Comparison of ENCODE assay signal across 1 cellular context in the genomic region with DNA sequence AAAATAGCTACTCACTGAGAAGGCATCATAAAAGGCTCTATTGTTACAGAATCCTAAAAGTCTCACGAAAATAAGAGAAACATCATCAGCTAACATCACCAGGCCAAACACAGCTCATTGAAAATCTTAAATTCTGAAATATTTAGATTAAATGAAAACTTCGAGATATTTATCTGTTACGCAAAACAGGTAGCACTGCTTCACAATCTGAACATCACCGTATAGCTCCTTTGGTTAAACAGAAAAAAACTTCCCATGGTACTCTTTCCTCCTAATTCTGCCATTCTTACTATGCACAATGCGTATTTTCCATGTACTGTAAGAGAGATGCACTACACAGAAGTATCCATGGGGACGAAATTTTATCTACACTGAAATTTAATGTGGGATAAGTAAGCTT.
TF ChIP-seq lines count a peak whose summit lies in the region.

No MANE protein-coding gene starts in this region.

TF ChIP-seq in WTC11, 78 proteins besides CTCF, POLR2A, EP300 and RAD21 (continued from another document):
- TF ChIP-seq, protein P1, sequence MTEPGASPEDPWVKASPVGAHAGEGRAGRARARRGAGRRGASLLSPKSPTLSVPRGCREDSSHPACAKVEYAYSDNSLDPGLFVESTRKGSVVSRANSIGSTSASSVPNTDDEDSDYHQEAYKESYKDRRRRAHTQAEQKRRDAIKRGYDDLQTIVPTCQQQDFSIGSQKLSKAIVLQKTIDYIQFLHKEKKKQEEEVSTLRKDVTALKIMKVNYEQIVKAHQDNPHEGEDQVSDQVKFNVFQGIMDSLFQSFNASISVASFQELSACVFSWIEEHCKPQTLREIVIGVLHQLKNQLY (CRISPR knock-in tag; IDR thresholded peaks at IDR 0.05): no peak
- TF ChIP-seq ZNF232 (CRISPR knock-in tag; IDR thresholded peaks at IDR 0.05): no peak
- TF ChIP-seq, protein P2, sequence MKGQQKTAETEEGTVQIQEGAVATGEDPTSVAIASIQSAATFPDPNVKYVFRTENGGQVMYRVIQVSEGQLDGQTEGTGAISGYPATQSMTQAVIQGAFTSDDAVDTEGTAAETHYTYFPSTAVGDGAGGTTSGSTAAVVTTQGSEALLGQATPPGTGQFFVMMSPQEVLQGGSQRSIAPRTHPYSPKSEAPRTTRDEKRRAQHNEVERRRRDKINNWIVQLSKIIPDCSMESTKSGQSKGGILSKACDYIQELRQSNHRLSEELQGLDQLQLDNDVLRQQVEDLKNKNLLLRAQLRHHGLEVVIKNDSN (CRISPR knock-in tag; IDR thresholded peaks at IDR 0.05): no peak
- TF ChIP-seq, protein P3, sequence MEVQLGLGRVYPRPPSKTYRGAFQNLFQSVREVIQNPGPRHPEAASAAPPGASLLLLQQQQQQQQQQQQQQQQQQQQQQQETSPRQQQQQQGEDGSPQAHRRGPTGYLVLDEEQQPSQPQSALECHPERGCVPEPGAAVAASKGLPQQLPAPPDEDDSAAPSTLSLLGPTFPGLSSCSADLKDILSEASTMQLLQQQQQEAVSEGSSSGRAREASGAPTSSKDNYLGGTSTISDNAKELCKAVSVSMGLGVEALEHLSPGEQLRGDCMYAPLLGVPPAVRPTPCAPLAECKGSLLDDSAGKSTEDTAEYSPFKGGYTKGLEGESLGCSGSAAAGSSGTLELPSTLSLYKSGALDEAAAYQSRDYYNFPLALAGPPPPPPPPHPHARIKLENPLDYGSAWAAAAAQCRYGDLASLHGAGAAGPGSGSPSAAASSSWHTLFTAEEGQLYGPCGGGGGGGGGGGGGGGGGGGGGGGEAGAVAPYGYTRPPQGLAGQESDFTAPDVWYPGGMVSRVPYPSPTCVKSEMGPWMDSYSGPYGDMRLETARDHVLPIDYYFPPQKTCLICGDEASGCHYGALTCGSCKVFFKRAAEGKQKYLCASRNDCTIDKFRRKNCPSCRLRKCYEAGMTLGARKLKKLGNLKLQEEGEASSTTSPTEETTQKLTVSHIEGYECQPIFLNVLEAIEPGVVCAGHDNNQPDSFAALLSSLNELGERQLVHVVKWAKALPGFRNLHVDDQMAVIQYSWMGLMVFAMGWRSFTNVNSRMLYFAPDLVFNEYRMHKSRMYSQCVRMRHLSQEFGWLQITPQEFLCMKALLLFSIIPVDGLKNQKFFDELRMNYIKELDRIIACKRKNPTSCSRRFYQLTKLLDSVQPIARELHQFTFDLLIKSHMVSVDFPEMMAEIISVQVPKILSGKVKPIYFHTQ (CRISPR knock-in tag; IDR thresholded peaks at IDR 0.05): no peak
- no peak for TF ChIP-seq ATF1 (CRISPR knock-in tag; IDR thresholded peaks at IDR 0.05)
- TF ChIP-seq RORB (CRISPR knock-in tag; IDR thresholded peaks at IDR 0.05): no peak
- TF ChIP-seq, protein P4, sequence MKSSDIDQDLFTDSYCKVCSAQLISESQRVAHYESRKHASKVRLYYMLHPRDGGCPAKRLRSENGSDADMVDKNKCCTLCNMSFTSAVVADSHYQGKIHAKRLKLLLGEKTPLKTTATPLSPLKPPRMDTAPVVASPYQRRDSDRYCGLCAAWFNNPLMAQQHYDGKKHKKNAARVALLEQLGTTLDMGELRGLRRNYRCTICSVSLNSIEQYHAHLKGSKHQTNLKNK (CRISPR knock-in tag; IDR thresholded peaks at IDR 0.05): no peak
- TF ChIP-seq JAZF1 (CRISPR knock-in tag; IDR thresholded peaks at IDR 0.05): no peak
TF ChIP-seq in WTC11: peak in this region for 0.
